Comparison of ENCODE assay signal across 9 cellular contexts in the genomic region with DNA sequence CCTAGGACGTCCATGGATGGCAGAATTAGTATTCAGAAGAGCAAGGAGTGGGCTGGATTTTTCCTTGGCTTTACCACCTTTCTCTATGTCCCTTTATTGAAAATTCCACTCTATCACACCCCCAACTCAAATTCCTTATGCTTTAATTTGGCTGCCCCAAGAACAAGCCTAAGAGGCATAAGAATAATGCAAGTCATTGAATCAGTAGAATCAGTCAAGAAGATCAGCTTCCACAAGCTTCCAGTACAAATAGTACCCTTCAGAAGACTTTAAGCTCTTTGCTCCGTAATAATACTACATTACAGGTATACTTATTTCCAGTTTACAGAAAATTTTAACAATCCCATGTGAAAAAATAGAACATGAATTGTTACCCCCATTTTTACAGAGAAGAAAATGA. TPM values are rescaled to one million over a fixed set of nuclear protein-coding genes. Genes with fewer than 3 reads are reported as not detected.
"Had no signal": no experiment of that assay in that cellular context is flagged by ENCODE, and none has a peak within 500 bp of the region (broad histone marks: within the 10 kb centered on the region; RNA-seq: fewer than 3 reads in every experiment).

No MANE protein-coding gene starts in this region.

- H3K4me3 ChIP-seq: GM12878 had no signal

- DNase-seq: GDM1, GF-D8 had no signal

- FAIRE-seq: G401.6, GM12878, GM12891, GM12892, GM18507, GM19239 had no signal

- ATAC-seq: GM12878 had no signal

RNA-seq across cellular contexts. Expression of gene SNAP25, which starts 51.0 kb away (rescaled TPM):
- total RNA-seq: G401, GM12878 had no signal
- polyA plus RNA-seq: GM12878 had no signal
